ENCODE assay signal across 11 cellular contexts in the genomic region with DNA sequence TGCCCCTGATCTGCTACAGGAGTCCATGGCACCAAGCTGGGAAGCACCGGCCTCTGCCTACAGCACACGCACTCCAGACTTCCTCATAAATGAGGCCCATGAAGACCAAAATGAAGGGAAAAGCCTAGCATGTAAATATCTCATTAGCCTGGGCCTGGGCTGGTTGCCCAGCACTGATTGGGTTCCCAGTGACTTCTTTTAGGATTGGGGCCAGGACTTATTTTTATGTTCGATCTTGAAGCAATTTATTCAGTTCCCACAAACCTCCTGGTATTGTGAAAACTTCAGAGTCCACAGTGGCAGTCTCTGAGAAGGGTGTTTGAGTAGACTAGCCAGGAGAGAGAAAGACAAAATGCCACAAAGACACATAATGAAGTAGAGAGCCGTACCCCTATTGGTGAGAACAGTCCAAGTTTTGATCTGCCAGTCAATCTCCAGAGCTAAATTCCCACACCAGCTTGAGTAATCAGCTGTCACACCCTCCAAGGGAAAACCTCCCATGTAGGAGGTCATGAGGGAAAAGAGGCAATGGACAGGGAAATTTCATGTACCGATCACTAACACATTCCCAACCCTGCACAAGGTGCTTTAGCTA.
DNase-seq lines count a peak whose midpoint lies in the region; ATAC-seq, FAIRE-seq and TF ChIP-seq lines count a peak whose summit lies in the region.
"Had no signal": no experiment of that assay in that cellular context is flagged by ENCODE, and none has a peak within 500 bp of the region (broad histone marks: within the 10 kb centered on the region; RNA-seq: fewer than 3 reads in every experiment).

No MANE protein-coding gene starts in this region.

- no peak for ATAC-seq in HG03159 (IDR thresholded peaks at IDR 0.05; ENCODE audit: unreplicated experiment)

- H3K27ac ChIP-seq in epithelial cell of prostate: peak overlapping the region; percentile 96
- H3K27ac ChIP-seq: WERI-Rb-1 had no signal

- no peak for FAIRE-seq in RCC 7860 (lab: Jason Lieb, UNC)

- no peak overlapping the region for H3K4me3 Mint-ChIP-seq in osteocyte (ENCODE audit: unreplicated experiment)
- H3K4me3 Mint-ChIP-seq: activated naive CD8-positive, alpha-beta T cell treated with anti-CD3 and anti-CD28 coated beads, Interleukin-2, amount 10 ng/mL, durations not matched to agents 7 days and 5 days had no signal

- no peaks in the 10 kb centered on the region for H3K9me3 Mint-ChIP-seq in osteocyte (ENCODE audit: unreplicated experiment)
- H3K9me3 Mint-ChIP-seq: activated naive CD8-positive, alpha-beta T cell treated with anti-CD3 and anti-CD28 coated beads, Interleukin-2, amount 10 ng/mL, durations not matched to agents 7 days and 5 days had no signal

- peaks cover 4% of the 10 kb centered on the region for H3K27me3 Mint-ChIP-seq in osteocyte (ENCODE audit: unreplicated experiment)
- H3K27me3 Mint-ChIP-seq: activated naive CD8-positive, alpha-beta T cell treated with anti-CD3 and anti-CD28 coated beads, Interleukin-2, amount 10 ng/mL, durations not matched to agents 7 days and 5 days had no signal

- H3K27ac Mint-ChIP-seq in osteocyte (ENCODE audit: unreplicated experiment): peak overlapping the region; percentile 66
- H3K27ac Mint-ChIP-seq: activated naive CD8-positive, alpha-beta T cell treated with anti-CD3 and anti-CD28 coated beads, Interleukin-2, amount 10 ng/mL, durations not matched to agents 7 days and 5 days had no signal

- peaks cover 22% of the 10 kb centered on the region for H3K4me1 Mint-ChIP-seq in osteocyte (ENCODE audit: unreplicated experiment)
- H3K4me1 Mint-ChIP-seq: activated naive CD8-positive, alpha-beta T cell treated with anti-CD3 and anti-CD28 coated beads, Interleukin-2, amount 10 ng/mL, durations not matched to agents 7 days and 5 days had no signal

- no peaks in the 10 kb centered on the region for H3K36me3 Mint-ChIP-seq in osteocyte (ENCODE audit: unreplicated experiment)
- H3K36me3 Mint-ChIP-seq: activated naive CD8-positive, alpha-beta T cell treated with anti-CD3 and anti-CD28 coated beads, Interleukin-2, amount 10 ng/mL, durations not matched to agents 7 days and 5 days had no signal

- DNase-seq in EH (ENCODE audit: low read depth) (peak; percentile 90), RCC 7860 (ENCODE audit: low spot score) (peak; percentile 65), epithelial cell of prostate (ENCODE audit: low read depth, low spot score) (no peak), osteocyte (ENCODE audit: extremely low spot score, unreplicated experiment) (no peak), HUDEP-2 (lab: John Stamatoyannopoulos, UW; ENCODE audit: unreplicated experiment in 76 of 76) (no peak), GF-D8 (lab: John Stamatoyannopoulos, UW) (no peak)
- DNase-seq in stimulated activated CD4-positive, alpha-beta T cell treated with anti-CD3 and anti-CD28 coated beads, Interleukin-12 subunit alpha, Interleukin-12 subunit beta, amount 100 ng/mL, for 4 hours: no peak
- DNase-seq: activated naive CD8-positive, alpha-beta T cell treated with anti-CD3 and anti-CD28 coated beads, Interleukin-2, amount 10 ng/mL, durations not matched to agents 7 days and 5 days; stimulated activated naive CD4-positive, alpha-beta T cell; WERI-Rb-1 had no signal

- no peak for TF ChIP-seq CTCF in osteocyte (IDR thresholded peaks at IDR 0.05)

Comparison
In these comparisons a context has a peak if more than half of its experiments do, and no peak if none do; other contexts are left out.
1. DNase-seq: peak in EH (single experiment) and RCC 7860 (single experiment); none in epithelial cell of prostate (single experiment), osteocyte (single experiment), HUDEP-2 (0 of 76), stimulated activated CD4-positive, alpha-beta T cell treated with anti-CD3 and anti-CD28 coated beads, Interleukin-12 subunit alpha, Interleukin-12 subunit beta, amount 100 ng/mL, for 4 hours (single experiment) and GF-D8 (single experiment).